ENCODE assay signal across 1 cellular context in genomic region chr16:75106351-75107274, GRCh38.
TF ChIP-seq lines count a peak whose summit lies in the region.

No MANE protein-coding gene starts in this region.

TF ChIP-seq in SK-N-SH, 30 proteins besides CTCF, POLR2A, EP300 and RAD21 (continued from another document):
- TF ChIP-seq, protein P1, sequence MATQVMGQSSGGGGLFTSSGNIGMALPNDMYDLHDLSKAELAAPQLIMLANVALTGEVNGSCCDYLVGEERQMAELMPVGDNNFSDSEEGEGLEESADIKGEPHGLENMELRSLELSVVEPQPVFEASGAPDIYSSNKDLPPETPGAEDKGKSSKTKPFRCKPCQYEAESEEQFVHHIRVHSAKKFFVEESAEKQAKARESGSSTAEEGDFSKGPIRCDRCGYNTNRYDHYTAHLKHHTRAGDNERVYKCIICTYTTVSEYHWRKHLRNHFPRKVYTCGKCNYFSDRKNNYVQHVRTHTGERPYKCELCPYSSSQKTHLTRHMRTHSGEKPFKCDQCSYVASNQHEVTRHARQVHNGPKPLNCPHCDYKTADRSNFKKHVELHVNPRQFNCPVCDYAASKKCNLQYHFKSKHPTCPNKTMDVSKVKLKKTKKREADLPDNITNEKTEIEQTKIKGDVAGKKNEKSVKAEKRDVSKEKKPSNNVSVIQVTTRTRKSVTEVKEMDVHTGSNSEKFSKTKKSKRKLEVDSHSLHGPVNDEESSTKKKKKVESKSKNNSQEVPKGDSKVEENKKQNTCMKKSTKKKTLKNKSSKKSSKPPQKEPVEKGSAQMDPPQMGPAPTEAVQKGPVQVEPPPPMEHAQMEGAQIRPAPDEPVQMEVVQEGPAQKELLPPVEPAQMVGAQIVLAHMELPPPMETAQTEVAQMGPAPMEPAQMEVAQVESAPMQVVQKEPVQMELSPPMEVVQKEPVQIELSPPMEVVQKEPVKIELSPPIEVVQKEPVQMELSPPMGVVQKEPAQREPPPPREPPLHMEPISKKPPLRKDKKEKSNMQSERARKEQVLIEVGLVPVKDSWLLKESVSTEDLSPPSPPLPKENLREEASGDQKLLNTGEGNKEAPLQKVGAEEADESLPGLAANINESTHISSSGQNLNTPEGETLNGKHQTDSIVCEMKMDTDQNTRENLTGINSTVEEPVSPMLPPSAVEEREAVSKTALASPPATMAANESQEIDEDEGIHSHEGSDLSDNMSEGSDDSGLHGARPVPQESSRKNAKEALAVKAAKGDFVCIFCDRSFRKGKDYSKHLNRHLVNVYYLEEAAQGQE (IDR thresholded peaks at IDR 0.05; ENCODE audit: low read depth, low read length): peak; percentile 67
